22 cellular contexts compared by ENCODE assay signal in the genomic region with DNA sequence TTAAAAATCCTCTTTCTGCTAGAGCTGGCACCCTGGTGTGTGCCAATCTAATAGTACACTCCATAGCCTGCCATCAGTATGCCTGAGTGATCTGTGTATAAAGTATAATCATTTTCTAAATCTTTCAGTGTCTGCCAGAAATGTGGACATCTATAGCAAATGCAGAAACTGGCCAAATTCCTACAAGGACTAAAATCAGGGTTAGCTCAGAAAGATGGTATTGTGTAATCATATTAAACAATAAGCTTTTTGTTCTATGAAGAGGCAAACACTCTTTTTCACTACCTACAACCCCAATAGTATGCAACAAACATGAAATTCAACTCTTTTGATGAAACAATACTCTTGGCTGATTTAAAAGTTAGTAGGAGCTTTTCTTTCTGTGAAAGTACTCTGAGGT.
"Had no signal": no experiment of that assay in that cellular context is flagged by ENCODE, and none has a peak within 500 bp of the region (broad histone marks: within the 10 kb centered on the region; RNA-seq: fewer than 3 reads in every experiment).

No MANE protein-coding gene starts in this region.

- H3K4me1 ChIP-seq: breast epithelium, gastroesophageal sphincter, heart left ventricle, upper lobe of right lung had no signal

- H3K27ac ChIP-seq: gastroesophageal sphincter, heart left ventricle, upper lobe of right lung had no signal

- FAIRE-seq: astrocyte, colon had no signal

- H3K36me3 ChIP-seq: breast epithelium, gastroesophageal sphincter, heart left ventricle, upper lobe of right lung had no signal

- ATAC-seq: activated T-cell treated with anti-CD3 and anti-CD28 coated beads, Interleukin-2, amount 50 U/mL, for 4 hours; gastroesophageal sphincter; heart left ventricle; left cardiac atrium; mucosa of descending colon; stimulated activated naive CD8-positive, alpha-beta T cell treated with anti-CD3 and anti-CD28 coated beads, Interleukin-15, Interleukin-2, amounts not matched to agents 100 U/mL and 50 U/mL, for 24 hours; upper lobe of right lung had no signal

- H3K27me3 ChIP-seq: gastroesophageal sphincter, upper lobe of right lung had no signal

- H3K9me3 ChIP-seq: breast epithelium, gastroesophageal sphincter, heart left ventricle, mucosa of descending colon, upper lobe of right lung had no signal

- DNase-seq: activated B cell treated with CpG ODN at 0.5 μM for 24 hours; activated CD4-positive, alpha-beta T cell treated with anti-CD3 and anti-CD28 coated beads for 4 hours; activated CD4-positive, alpha-beta T cell treated with anti-CD3 and anti-CD28 coated beads, Interleukin-2, amount 50 U/mL, for 48 hours; activated CD8-positive, alpha-beta memory T cell treated with anti-CD3 and anti-CD28 coated beads, Interleukin-2, amount 50 U/mL, for 48 hours; activated naive CD4-positive, alpha-beta T cell; activated T-cell treated with anti-CD3 and anti-CD28 coated beads, Interleukin-2, amount 50 U/mL, for 4 hours; effector memory CD4-positive, alpha-beta T cell; heart left ventricle; islet precursor cell; left cardiac atrium; mesendoderm; mucosa of descending colon; nephron progenitor cell; nucleus accumbens; stimulated activated CD4-positive, alpha-beta T cell treated with anti-CD3 and anti-CD28 coated beads, Interleukin-4, amount 100 ng/mL, for 24 hours; stimulated activated naive CD8-positive, alpha-beta T cell treated with anti-CD3 and anti-CD28 coated beads, Interleukin-15, Interleukin-2, amounts not matched to agents 100 U/mL and 50 U/mL, for 24 hours; T-helper 1 cell; upper lobe of right lung had no signal

- H3K4me3 ChIP-seq: breast epithelium, gastroesophageal sphincter, heart left ventricle, mucosa of descending colon, upper lobe of right lung had no signal
